In genomic region chr21:15809065-15809464, GRCh38 we compare ENCODE assay signal across 17 cellular contexts.
DNase-seq lines count a peak whose midpoint lies in the region; ATAC-seq and TF ChIP-seq lines count a peak whose summit lies in the region.
"Had no signal": no experiment of that assay in that cellular context is flagged by ENCODE, and none has a peak within 500 bp of the region (broad histone marks: within the 10 kb centered on the region; RNA-seq: fewer than 3 reads in every experiment).

No MANE protein-coding gene starts in this region.

- H2BK15ac ChIP-seq in IMR-90 (ENCODE audit: low read depth, low read length): no peak overlapping the region

- H3K9me3 Mint-ChIP-seq in CD4-positive, alpha-beta T cell: peaks cover 4% of the 10 kb centered on the region
- H3K9me3 Mint-ChIP-seq in memory B cell: peaks cover 9% of the 10 kb centered on the region
- H3K9me3 Mint-ChIP-seq in nephron progenitor cell: peaks cover 15% of the 10 kb centered on the region

- no peak overlapping the region for H2AFZ ChIP-seq in IMR-90 (replicated peaks; ENCODE audit: low read length, poor library complexity)
- H2AFZ ChIP-seq: GM23338 had no signal

- no peaks in the 10 kb centered on the region for H3K27me3 Mint-ChIP-seq in CD4-positive, alpha-beta T cell
- H3K27me3 Mint-ChIP-seq in memory B cell (no peaks in the 10 kb centered on the region), nephron progenitor cell (ENCODE audit: low read depth, poor library complexity) (no peaks in the 10 kb centered on the region)
- H3K27me3 Mint-ChIP-seq: B cell had no signal

- in situ Hi-C loops in IMR-90 (cut with MboI; ENCODE audit: low sequenced_read_pairs) (no loop called here), gastrocnemius medialis (cut with MboI; ENCODE audit: low sequenced_read_pairs in 4 of 4) (no loop called here)

- H3K4me2 ChIP-seq in IMR-90 (ENCODE audit: low read depth, low read length): no peak overlapping the region
- H3K4me2 ChIP-seq: A549, GM23338 had no signal

- no peak overlapping the region for H2BK120ac ChIP-seq in IMR-90 (ENCODE audit: low read depth, low read length)

- H4K20me1 ChIP-seq in IMR-90 (ENCODE audit: insufficient read depth, low read length): no peaks in the 10 kb centered on the region

- TF ChIP-seq POLR2A in IMR-90 (IDR thresholded peaks at IDR 0.05; ENCODE audit: low read depth, low read length) (no peak), gastrocnemius medialis (IDR thresholded peaks at IDR 0.05) (no peak)

- POLR2A ChIA-PET in CD4-positive, alpha-beta T cell (lab: Charles Lee): no interaction called here
- POLR2A ChIA-PET in IMR-90 (lab: Charles Lee; ENCODE audit: unreplicated experiment): no interaction called here

- H4K8ac ChIP-seq in IMR-90 (ENCODE audit: low read depth in 2 of 2, low read length in 2 of 2): no peak overlapping the region

- H3K4me3 ChIP-seq in IMR-90 (ENCODE audit: insufficient read depth, low read depth, low read length) (no peak overlapping the region), gastrocnemius medialis (peak overlapping the region in 1 of 4 donors; percentile 8)
- H3K4me3 ChIP-seq: A549, GM23338 had no signal

- peaks cover 87% of the 10 kb centered on the region for H3K36me3 Mint-ChIP-seq in CD4-positive, alpha-beta T cell (ENCODE audit: low read depth)
- H3K36me3 Mint-ChIP-seq in memory B cell: peaks cover 55% of the 10 kb centered on the region
- H3K36me3 Mint-ChIP-seq in nephron progenitor cell (ENCODE audit: low read depth): peaks cover 79% of the 10 kb centered on the region

- H3K14ac ChIP-seq in IMR-90 (replicated peaks; ENCODE audit: low read depth, low read length): no peak overlapping the region

- H3K18ac ChIP-seq in IMR-90 (ENCODE audit: low read depth, low read length): no peak overlapping the region

- TF ChIP-seq CTCF in CD4-positive, alpha-beta T cell (IDR thresholded peaks at IDR 0.05): no peak
- no peak for TF ChIP-seq CTCF in IMR-90 (conservative IDR thresholded peaks at IDR 0.05; ENCODE audit: low read depth, low read length)
- TF ChIP-seq CTCF in gastrocnemius medialis (IDR thresholded peaks at IDR 0.05 in 4 of 5, conservative IDR thresholded peaks at IDR 0.05 in 1 of 5): no peak
- no peak for TF ChIP-seq CTCF in nephron progenitor cell (IDR thresholded peaks at IDR 0.05)

- BruUV-seq in IMR-90 (replicated peaks; lab: Mats Ljungman, UMichigan): no TSS peak

- no peak overlapping the region for H3K4me3 Mint-ChIP-seq in CD4-positive, alpha-beta T cell
- H3K4me3 Mint-ChIP-seq in memory B cell: no peak overlapping the region
- no peak overlapping the region for H3K4me3 Mint-ChIP-seq in nephron progenitor cell
- H3K4me3 Mint-ChIP-seq: B cell, GM23338 had no signal

- H3K27me3 ChIP-seq in CD4-positive, alpha-beta T cell (ENCODE audit: control insufficient read depth, insufficient read depth, low read length): no peaks in the 10 kb centered on the region
- H3K27me3 ChIP-seq in IMR-90 (ENCODE audit: control insufficient read depth, insufficient read depth, low read length) (no peaks in the 10 kb centered on the region), gastrocnemius medialis (no peaks in the 10 kb centered on the region)

- H3K4ac ChIP-seq in IMR-90 (ENCODE audit: low read depth, low read length): no peak overlapping the region

- H3K56ac ChIP-seq in IMR-90 (ENCODE audit: extremely low read depth, insufficient read depth, low read length): no peak overlapping the region

- H3K9me1 ChIP-seq in IMR-90 (ENCODE audit: insufficient read depth, low read length): no peaks in the 10 kb centered on the region

- H3K23ac ChIP-seq in IMR-90 (ENCODE audit: low read depth, low read length): no peak overlapping the region

- no CpG with 5 or more reads among the region's 7 CpGs for WGBS in IMR-90 (ENCODE audit: extremely low coverage in 2 of 2, insufficient read length in 1 of 2), 2 experiments

- dilution Hi-C loops in IMR-90 (cut with HindIII; ENCODE audit: low sequenced_read_pairs, unreplicated experiment): no loop called here

- H2BK20ac ChIP-seq in IMR-90 (ENCODE audit: low read depth, low read length): no peak overlapping the region

- H3K79me1 ChIP-seq in IMR-90 (ENCODE audit: low read depth in 1 of 2, low read length in 2 of 2): peaks cover 4 to 20% of the 10 kb centered on the region in 2 experiments; a peak in 3 of 4 replicates

- H3K9ac ChIP-seq in IMR-90 (ENCODE audit: low read depth, low read length): no peak overlapping the region

- H3K27ac ChIP-seq in CD4-positive, alpha-beta T cell (ENCODE audit: low read depth, low read length): no peak overlapping the region
- H3K27ac ChIP-seq in IMR-90 (ENCODE audit: insufficient read depth, low read length) (no peak overlapping the region), gastrocnemius medialis (peak overlapping the region; percentile 72 to 79 (median 74))
- H3K27ac ChIP-seq: A549 had no signal

- intact Hi-C loops in CD4-positive, alpha-beta T cell (cut with DNase I, micrococcal nuclease): no loop called here
- intact Hi-C loops in IMR-90 (cut with micrococcal nuclease): no loop called here
- intact Hi-C loops in gastrocnemius medialis (cut with DNase I; ENCODE audit: low total_unique reads): loop anchor here (1.0 kb wide), 1 partner anchor 80 kb away; the partner anchor contains the start of gene USP25

- no peak for TF ChIP-seq RAD21 in IMR-90 (IDR thresholded peaks at IDR 0.05; ENCODE audit: low read length)

- no peak for ATAC-seq in CD4-positive, alpha-beta T cell (ENCODE audit: poor library complexity)
- ATAC-seq in IMR-90 (ENCODE audit: low read depth) (no peak), memory B cell (ENCODE audit: low read depth) (no peak), gastrocnemius medialis (peak; percentile 59 to 84)
- ATAC-seq: A549, GM23338 had no signal

- H2AK5ac ChIP-seq in IMR-90 (ENCODE audit: low read depth, low read length): no peak overlapping the region

- peak overlapping the region; percentile 30 for H3K27ac Mint-ChIP-seq in CD4-positive, alpha-beta T cell
- H3K27ac Mint-ChIP-seq in memory B cell (peak overlapping the region; percentile 64), nephron progenitor cell (no peak overlapping the region)
- H3K27ac Mint-ChIP-seq: B cell had no signal

- H4K5ac ChIP-seq in IMR-90 (ENCODE audit: low read depth, low read length): no peak overlapping the region

- H3K4me1 ChIP-seq in IMR-90 (ENCODE audit: control insufficient read depth, insufficient read depth, low read length) (peaks cover 3% of the 10 kb centered on the region), gastrocnemius medialis (peaks cover 31 to 38% of the 10 kb centered on the region in 2 donors)

- H3K36me3 ChIP-seq in IMR-90 (ENCODE audit: control insufficient read depth, insufficient read depth, low read length) (no peaks in the 10 kb centered on the region), gastrocnemius medialis (peaks cover 0 to 4% of the 10 kb centered on the region in 2 donors)

- peak overlapping the region; percentile 18 for H2BK5ac ChIP-seq in IMR-90 (ENCODE audit: low read depth, low read length, poor library complexity, severe bottlenecking)

- H4K91ac ChIP-seq in IMR-90 (ENCODE audit: insufficient read depth, low read depth, low read length): no peak overlapping the region

- CTCF ChIA-PET in CD4-positive, alpha-beta T cell (lab: Charles Lee): no interaction called here
- CTCF ChIA-PET in IMR-90 (lab: Yijun Ruan, JAX): interaction anchor here (0.5 kb wide), 1 partner anchor 24 kb away, joined by 3 read pairs; no protein-coding TSS in a partner anchor

- no peak for DNase-seq in CD4-positive, alpha-beta T cell
- DNase-seq in IMR-90 (no peak), memory B cell (ENCODE audit: low spot score in 2 of 2) (no peak), gastrocnemius medialis (peak in 1 of 2 donors; percentile 31), GM19238 (ENCODE audit: insufficient read length, low spot score) (no peak), NCI-H2029 treated with DMSO at 0.1 percent for 48 hours (lab: John Stamatoyannopoulos, UW) (no peak), nephron progenitor cell (no peak)
- DNase-seq: COR-L47, DMS 273 treated with DMSO at 0.1 percent for 48 hours, Karpas-422, NCI-H1694, NCI-H2081 treated with DMSO at 0.1 percent for 48 hours, NCI-H526, Right ventricle myocardium superior had no signal

- H3K4me1 Mint-ChIP-seq in CD4-positive, alpha-beta T cell (ENCODE audit: low read depth): peaks cover 10% of the 10 kb centered on the region
- H3K4me1 Mint-ChIP-seq in memory B cell: no peaks in the 10 kb centered on the region
- H3K4me1 Mint-ChIP-seq in nephron progenitor cell: no peaks in the 10 kb centered on the region
- H3K4me1 Mint-ChIP-seq: B cell had no signal

- no peak overlapping the region for H2AK9ac ChIP-seq in IMR-90 (replicated peaks; ENCODE audit: low read depth, low read length, poor library complexity)

- H3K9me3 ChIP-seq in CD4-positive, alpha-beta T cell (ENCODE audit: control insufficient read depth, low read length): no peaks in the 10 kb centered on the region
- no peaks in the 10 kb centered on the region for H3K9me3 ChIP-seq in IMR-90 (ENCODE audit: control insufficient read depth, insufficient read depth, low read length)
- no peaks in the 10 kb centered on the region for H3K9me3 ChIP-seq in gastrocnemius medialis
- H3K9me3 ChIP-seq: A549 had no signal

TF ChIP-seq in IMR-90, 13 proteins besides CTCF, POLR2A, EP300 and RAD21:
- TF ChIP-seq RCOR1 (IDR thresholded peaks at IDR 0.05; ENCODE audit: insufficient replicate concordance, low read length): no peak

Comparison
In these comparisons a context has a peak if more than half of its experiments do, and no peak if none do; other contexts are left out.
1. ATAC-seq: peak in gastrocnemius medialis (2 of 2); none in CD4-positive, alpha-beta T cell (single experiment), IMR-90 (single experiment) and memory B cell (single experiment).
2. H3K27ac ChIP-seq: peak in gastrocnemius medialis (4 of 4); none in CD4-positive, alpha-beta T cell (single experiment) and IMR-90 (single experiment).